In the genomic region with DNA sequence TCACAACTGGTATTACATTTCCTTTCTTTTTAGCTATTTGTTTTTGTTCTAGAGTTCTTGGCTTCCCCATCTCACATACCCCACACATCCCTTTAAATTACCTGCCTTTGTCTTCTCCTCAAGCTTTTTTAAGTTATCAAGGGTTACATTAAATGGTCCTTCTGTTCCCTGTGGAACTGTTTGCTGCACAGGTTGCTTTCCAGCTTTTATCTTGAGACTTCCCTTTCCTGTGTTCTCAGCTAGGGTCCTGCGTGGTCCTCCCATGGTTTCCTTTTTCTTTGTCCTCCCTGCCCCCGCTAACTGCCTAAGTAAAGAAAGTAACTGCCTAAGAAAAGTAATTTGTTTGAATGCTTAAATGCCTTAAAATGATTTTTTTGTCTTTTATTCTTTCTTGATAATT, we compare ENCODE assay signal across 16 cellular contexts.
A peak's percentile ranks its signal among the peaks of the same experiment; 100 is the strongest.
DNase-seq lines count a peak whose midpoint lies in the region; TF ChIP-seq lines count a peak whose summit lies in the region.
"Had no signal": no experiment of that assay in that cellular context is flagged by ENCODE, and none has a peak within 500 bp of the region (broad histone marks: within the 10 kb centered on the region; RNA-seq: fewer than 3 reads in every experiment).

No MANE protein-coding gene starts in this region.

- no peaks in the 10 kb centered on the region for H4K20me1 ChIP-seq in Loucy (ENCODE audit: insufficient read depth, low read length, poor library complexity, severe bottlenecking)

- H3K36me3 Mint-ChIP-seq in glutamatergic neuron (ENCODE audit: unreplicated experiment): peaks cover 21% of the 10 kb centered on the region

- H3K36me3 ChIP-seq in Loucy (ENCODE audit: insufficient read depth, low read length) (peaks cover 10% of the 10 kb centered on the region), sigmoid colon (peaks cover 0 to 10% (median 0%) of the 10 kb centered on the region in 4 donors)
- H3K36me3 ChIP-seq: HAP-1 had no signal

- no peaks in the 10 kb centered on the region for H3F3A ChIP-seq in Loucy (ENCODE audit: low read depth)

- no peaks in the 10 kb centered on the region for H3K9me2 ChIP-seq in Loucy (replicated peaks; ENCODE audit: low read depth, low read length)

- H3K79me2 ChIP-seq in Loucy (ENCODE audit: insufficient read depth, low read length): no peaks in the 10 kb centered on the region

- no peak overlapping the region for H2AFZ ChIP-seq in Loucy (ENCODE audit: low read length)

- H3K4me3 ChIP-seq in Loucy (ENCODE audit: low read length, poor library complexity, severe bottlenecking) (no peak overlapping the region), sigmoid colon (no peak overlapping the region)
- H3K4me3 ChIP-seq: HAP-1 had no signal

- H3K27me3 ChIP-seq in Loucy (ENCODE audit: insufficient read depth, low read length, poor library complexity, severe bottlenecking) (no peaks in the 10 kb centered on the region), sigmoid colon (no peaks in the 10 kb centered on the region)

- DNase-seq in dermis blood vessel endothelial cell: peak; percentile 20
- DNase-seq in glutamatergic neuron: no peak
- no peak for DNase-seq in LoVo (ENCODE audit: low spot score)
- no peak for DNase-seq in sigmoid colon
- DNase-seq in NCI-H69 (lab: John Stamatoyannopoulos, UW): no peak
- DNase-seq: C1 segment of cervical spinal cord; Calu3; CD4-positive, alpha-beta memory T cell; COR-L47; DMS53; DMS79 treated with DMSO at 0.1 percent for 48 hours; GF-D8; GOT3; HFFc6 had no signal

- H3K9me3 Mint-ChIP-seq in glutamatergic neuron (ENCODE audit: unreplicated experiment): peaks cover 3% of the 10 kb centered on the region
- H3K9me3 Mint-ChIP-seq: HFFc6 had no signal

- intact Hi-C loops in sigmoid colon (cut with DNase I): no loop called here

- H3K4me2 ChIP-seq in Loucy (ENCODE audit: low read depth, low read length, poor library complexity, severe bottlenecking): peak overlapping the region; percentile 17

- 71 to 90% methylated on average over 2 of the region's 2 CpGs for WGBS in sigmoid colon, 2 donors

- H3K9ac ChIP-seq in Loucy (ENCODE audit: low read depth, low read length, poor library complexity, severe bottlenecking): no peak overlapping the region

- H3K4me1 Mint-ChIP-seq in glutamatergic neuron (ENCODE audit: low read depth, unreplicated experiment): no peaks in the 10 kb centered on the region
- H3K4me1 Mint-ChIP-seq: CD4-positive, alpha-beta memory T cell had no signal

- H3K27ac Mint-ChIP-seq in glutamatergic neuron (ENCODE audit: unreplicated experiment): peak overlapping the region; percentile 50
- H3K27ac Mint-ChIP-seq: CD4-positive, alpha-beta memory T cell; HFFc6 had no signal

- peaks cover 1% of the 10 kb centered on the region for H3K27me3 Mint-ChIP-seq in glutamatergic neuron (ENCODE audit: unreplicated experiment)
- H3K27me3 Mint-ChIP-seq: CD4-positive, alpha-beta memory T cell had no signal

- no peak for TF ChIP-seq EP300 in sigmoid colon (IDR thresholded peaks at IDR 0.05)

- H3K27ac ChIP-seq in sigmoid colon: no peak overlapping the region

- TF ChIP-seq CTCF in Loucy (conservative IDR thresholded peaks at IDR 0.05; ENCODE audit: low read length) (no peak), glutamatergic neuron (IDR thresholded peaks at IDR 0.05; ENCODE audit: partially characterized antibody, unreplicated experiment) (no peak), sigmoid colon (IDR thresholded peaks at IDR 0.05) (no peak)

- H3K4me1 ChIP-seq in Loucy (ENCODE audit: insufficient read depth, low read length, poor library complexity, severe bottlenecking): peaks cover 6% of the 10 kb centered on the region
- no peaks in the 10 kb centered on the region for H3K4me1 ChIP-seq in sigmoid colon
- H3K4me1 ChIP-seq: HAP-1 had no signal

- H3K9me3 ChIP-seq in Loucy (ENCODE audit: insufficient read depth, low read depth, low read length) (no peaks in the 10 kb centered on the region), sigmoid colon (no peaks in the 10 kb centered on the region)
- H3K9me3 ChIP-seq: HAP-1 had no signal

- H3K4me3 Mint-ChIP-seq in glutamatergic neuron (ENCODE audit: unreplicated experiment): no peak overlapping the region
- H3K4me3 Mint-ChIP-seq: CD4-positive, alpha-beta memory T cell; HFFc6 had no signal

- no peak for TF ChIP-seq POLR2A in sigmoid colon (IDR thresholded peaks at IDR 0.05)
